Comparison of ENCODE assay signal across 8 cellular contexts in the genomic region with DNA sequence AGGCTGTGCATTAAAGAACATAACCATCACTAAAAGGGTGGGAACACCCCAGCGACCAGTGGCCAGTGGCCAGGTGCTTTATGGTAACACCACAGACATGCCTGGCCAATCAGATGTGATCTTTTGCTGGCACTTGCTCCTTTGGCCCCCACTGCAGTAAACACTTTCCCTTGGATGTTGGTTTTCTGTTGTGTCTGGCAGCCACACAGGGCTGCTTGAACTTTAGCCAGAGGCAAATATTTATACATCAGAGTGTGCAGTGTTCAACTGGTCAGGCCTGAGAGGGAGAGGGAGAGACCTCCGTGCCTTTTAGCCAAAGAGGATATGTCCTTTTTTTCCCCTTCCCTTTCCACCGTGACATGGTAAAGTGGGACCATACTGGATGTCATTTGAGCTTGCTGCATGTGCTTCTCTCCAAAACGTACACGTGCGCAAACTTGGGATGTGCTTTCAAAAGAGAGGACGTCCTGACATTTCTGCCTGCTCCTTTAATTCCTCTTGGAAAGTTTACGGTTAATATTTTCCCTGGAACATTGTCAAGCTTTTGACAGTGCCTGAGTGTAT.
A peak's percentile ranks its signal among the peaks of the same experiment; 100 is the strongest.
DNase-seq lines count a peak whose midpoint lies in the region; ATAC-seq and TF ChIP-seq lines count a peak whose summit lies in the region.

No MANE protein-coding gene starts in this region.

- intact Hi-C loops in colonic mucosa (cut with DNase I): no loop called here
- intact Hi-C loops in right lobe of liver (cut with DNase I): no loop called here

- no peaks in the 10 kb centered on the region for H3K27me3 ChIP-seq in colonic mucosa
- H3K27me3 ChIP-seq in right lobe of liver: no peaks in the 10 kb centered on the region

- H3K4me3 ChIP-seq in colonic mucosa (peak overlapping the region; percentile 26), right lobe of liver (peak overlapping the region; percentile 33 to 58 (median 49))

- CTCF ChIA-PET in activated CD4-positive, alpha-beta memory T cell treated with anti-CD3 and anti-CD28 coated beads, Interleukin-2, amount 10 ng/mL, durations not matched to agents 7 days and 5 days (lab: Charles Lee): no interaction called here

- no peak overlapping the region for H3K27ac Mint-ChIP-seq in activated CD4-positive, alpha-beta memory T cell treated with anti-CD3 and anti-CD28 coated beads, Interleukin-2, amount 10 ng/mL, durations not matched to agents 7 days and 5 days

- no peak overlapping the region for H3K4me3 Mint-ChIP-seq in activated CD4-positive, alpha-beta memory T cell treated with anti-CD3 and anti-CD28 coated beads, Interleukin-2, amount 10 ng/mL, durations not matched to agents 7 days and 5 days

- H3K27ac ChIP-seq in colonic mucosa (peak overlapping the region; percentile 51), right lobe of liver (peak overlapping the region; percentile 72 to 84 (median 80)), temporal lobe (ENCODE audit: low read depth, low read length) (peak overlapping the region; percentile 80)

- no peaks in the 10 kb centered on the region for H3K36me3 Mint-ChIP-seq in activated CD4-positive, alpha-beta memory T cell treated with anti-CD3 and anti-CD28 coated beads, Interleukin-2, amount 10 ng/mL, durations not matched to agents 7 days and 5 days (ENCODE audit: low read depth)

- 16% methylated on average over 7 of the region's 8 CpGs for WGBS in right lobe of liver (ENCODE audit: insufficient coverage, low coverage, low lambda C conversion rate, missing lambda C conversion rate)

- ATAC-seq in right lobe of liver (peak; percentile 82 to 91 (median 88)), HG02678 (IDR thresholded peaks at IDR 0.05; ENCODE audit: unreplicated experiment) (no peak)

- H3K9me3 ChIP-seq in colonic mucosa (no peaks in the 10 kb centered on the region), right lobe of liver (no peaks in the 10 kb centered on the region)

- H3K4me1 ChIP-seq in colonic mucosa (no peaks in the 10 kb centered on the region), right lobe of liver (peaks cover 0 to 40% (median 18%) of the 10 kb centered on the region in 4 donors)

- H3K9me3 Mint-ChIP-seq in activated CD4-positive, alpha-beta memory T cell treated with anti-CD3 and anti-CD28 coated beads, Interleukin-2, amount 10 ng/mL, durations not matched to agents 7 days and 5 days: no peaks in the 10 kb centered on the region

- POLR2A ChIA-PET in activated CD4-positive, alpha-beta memory T cell treated with anti-CD3 and anti-CD28 coated beads, Interleukin-2, amount 10 ng/mL, durations not matched to agents 7 days and 5 days (lab: Charles Lee): no interaction called here

- DNase-seq in NCI-H1105 treated with DMSO at 0.1 percent for 48 hours (lab: John Stamatoyannopoulos, UW): peak; percentile 67
- peak; percentile 57 for DNase-seq in colonic mucosa
- DNase-seq in right lobe of liver: peak; percentile 69 to 87 (median 80)
- DNase-seq in stimulated activated CD4-positive, alpha-beta T cell treated with anti-CD3 and anti-CD28 coated beads, Interleukin-4, amount 100 ng/mL, for 24 hours: no peak
- DNase-seq in stimulated activated CD4-positive, alpha-beta T cell treated with anti-CD3 and anti-CD28 coated beads, Interleukin-4, amount 100 ng/mL, for 1 hour: no peak
- DNase-seq in activated CD4-positive, alpha-beta memory T cell treated with anti-CD3 and anti-CD28 coated beads, Interleukin-2, amount 10 ng/mL, durations not matched to agents 7 days and 5 days: no peak

- H3K36me3 ChIP-seq in colonic mucosa (no peaks in the 10 kb centered on the region), right lobe of liver (no peaks in the 10 kb centered on the region)

- peak; percentile 49 for TF ChIP-seq POLR2A in right lobe of liver (IDR thresholded peaks at IDR 0.05)

- peak overlapping the region; percentile 28 to 46 for H3K9ac ChIP-seq in colonic mucosa (ENCODE audit: low read depth in 2 of 2, low read length in 2 of 2)

- TF ChIP-seq CTCF in colonic mucosa (IDR thresholded peaks at IDR 0.05) (no peak), right lobe of liver (IDR thresholded peaks at IDR 0.05) (no peak)

- H3K4me1 Mint-ChIP-seq in activated CD4-positive, alpha-beta memory T cell treated with anti-CD3 and anti-CD28 coated beads, Interleukin-2, amount 10 ng/mL, durations not matched to agents 7 days and 5 days: no peaks in the 10 kb centered on the region

- H3K27me3 Mint-ChIP-seq in activated CD4-positive, alpha-beta memory T cell treated with anti-CD3 and anti-CD28 coated beads, Interleukin-2, amount 10 ng/mL, durations not matched to agents 7 days and 5 days: no peaks in the 10 kb centered on the region

Comparison
In these comparisons a context has a peak if more than half of its experiments do, and no peak if none do; other contexts are left out.
1. DNase-seq: peak in NCI-H1105 treated with DMSO at 0.1 percent for 48 hours (single experiment), colonic mucosa (single experiment) and right lobe of liver (3 of 3); none in stimulated activated CD4-positive, alpha-beta T cell treated with anti-CD3 and anti-CD28 coated beads, Interleukin-4, amount 100 ng/mL, for 24 hours (single experiment), stimulated activated CD4-positive, alpha-beta T cell treated with anti-CD3 and anti-CD28 coated beads, Interleukin-4, amount 100 ng/mL, for 1 hour (single experiment) and activated CD4-positive, alpha-beta memory T cell treated with anti-CD3 and anti-CD28 coated beads, Interleukin-2, amount 10 ng/mL, durations not matched to agents 7 days and 5 days (single experiment).
2. Peak in every context shown above with its lines, with median percentiles within 50 percentile points of each other: H3K27ac ChIP-seq.